Comparison of ENCODE assay signal across 12 cellular contexts in the genomic region with DNA sequence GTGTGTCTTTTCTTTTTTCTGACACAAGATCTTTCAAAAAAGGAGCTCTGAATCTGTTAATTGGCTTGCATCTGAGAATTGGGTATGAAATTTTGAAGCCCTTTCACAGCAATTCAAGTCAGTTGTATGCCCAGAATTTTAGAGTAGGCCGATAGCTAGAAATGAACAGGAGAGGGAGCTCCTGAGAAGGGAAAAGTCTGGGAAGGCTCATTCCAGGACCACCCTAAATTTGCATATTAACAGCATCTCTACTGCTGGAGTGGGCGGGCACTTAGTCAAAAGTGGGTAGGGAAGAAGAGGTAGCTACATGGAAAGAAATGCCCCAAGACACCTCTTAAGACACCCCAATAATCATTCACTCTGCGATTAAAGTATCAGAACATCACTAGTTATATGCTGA.
DNase-seq lines count a peak whose midpoint lies in the region; ATAC-seq and TF ChIP-seq lines count a peak whose summit lies in the region.
"Had no signal": no experiment of that assay in that cellular context is flagged by ENCODE, and none has a peak within 500 bp of the region (broad histone marks: within the 10 kb centered on the region; RNA-seq: fewer than 3 reads in every experiment).

No MANE protein-coding gene starts in this region.

- DNase-seq in DMS53 (lab: John Stamatoyannopoulos, UW) = peak; percentile 1
- DNase-seq in DMS53 treated with DMSO at 0.1 percent for 48 hours (lab: John Stamatoyannopoulos, UW; ENCODE audit: unreplicated experiment) = no peak
- peak; percentile 7 for DNase-seq in Jurkat, Clone E6-1 (ENCODE audit: low read depth, low spot score)
- peak; percentile 12 for DNase-seq in WERI-Rb-1
- peak; percentile 52 for DNase-seq in islet precursor cell
- no peak for DNase-seq in activated CD4-positive, alpha-beta T cell treated with anti-CD3 and anti-CD28 coated beads for 48 hours
- DNase-seq: activated naive CD4-positive, alpha-beta T cell treated with Interleukin-2 at 50 U/mL for 16 hours; GM23248; posterior cingulate gyrus; stimulated activated CD4-positive, alpha-beta T cell treated with anti-CD3 and anti-CD28 coated beads, Interleukin-12 subunit alpha, Interleukin-12 subunit beta, amount 100 ng/mL, for 4 hours had no signal

- H3K9me3 ChIP-seq in WERI-Rb-1 (ENCODE audit: severe bottlenecking) = no peaks in the 10 kb centered on the region

- H3K27me3 ChIP-seq in WERI-Rb-1 (ENCODE audit: insufficient read depth, low read depth, severe bottlenecking) = no peaks in the 10 kb centered on the region

- ATAC-seq in HG03025 (IDR thresholded peaks at IDR 0.05; ENCODE audit: low FRiP score, unreplicated experiment) (no peak), HG02623 (IDR thresholded peaks at IDR 0.05; ENCODE audit: unreplicated experiment) (no peak)

- H3K27ac ChIP-seq in WERI-Rb-1 = no peak overlapping the region
- H3K27ac ChIP-seq: GM23248 had no signal

- TF ChIP-seq CTCF in WERI-Rb-1 (IDR thresholded peaks at IDR 0.05; ENCODE audit: low read depth, low read length) = peak; percentile 49

- H3K4me3 ChIP-seq in Jurkat, Clone E6-1 (ENCODE audit: low read length) = no peak overlapping the region
- no peak overlapping the region for H3K4me3 ChIP-seq in WERI-Rb-1 (ENCODE audit: low read depth, low read length)
- H3K4me3 ChIP-seq: GM23248 had no signal

- H3K36me3 ChIP-seq in WERI-Rb-1 = no peaks in the 10 kb centered on the region

Comparison
In these comparisons a context has a peak if more than half of its experiments do, and no peak if none do; other contexts are left out.
1. DNase-seq: peak in DMS53 (single experiment), Jurkat, Clone E6-1 (single experiment), WERI-Rb-1 (single experiment) and islet precursor cell (single experiment); none in DMS53 treated with DMSO at 0.1 percent for 48 hours (single experiment) and activated CD4-positive, alpha-beta T cell treated with anti-CD3 and anti-CD28 coated beads for 48 hours (single experiment).